ENCODE assay signal across 20 cellular contexts in the genomic region with DNA sequence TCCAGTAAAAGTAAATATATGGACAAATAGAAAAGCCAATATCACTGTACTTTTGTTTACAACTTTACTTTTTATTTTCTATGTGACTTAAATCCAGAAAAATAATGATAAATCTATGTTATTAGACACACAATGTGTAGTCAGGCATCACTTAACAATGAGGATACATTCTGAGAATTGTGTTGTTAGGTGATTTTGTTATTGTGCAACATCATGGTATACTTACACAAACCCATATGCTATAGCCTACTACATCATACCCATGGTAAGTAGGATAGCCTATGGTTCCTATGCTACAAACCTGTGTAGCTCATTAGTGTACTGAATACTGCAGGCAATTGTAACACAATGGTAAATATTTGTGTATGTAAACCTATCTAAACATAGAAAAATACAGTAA.
"Had no signal": no experiment of that assay in that cellular context is flagged by ENCODE, and none has a peak within 500 bp of the region (broad histone marks: within the 10 kb centered on the region; RNA-seq: fewer than 3 reads in every experiment).

No MANE protein-coding gene starts in this region.

- DNase-seq: Kasumi-1, MM.1S, NCI-H1092 treated with DMSO at 0.1 percent for 48 hours, NCI-H1436, NCI-H187, NCI-H2029, NCI-H2081 treated with DMSO at 0.1 percent for 48 hours, NCI-H2171, NCI-H226, NCI-H446, NCI-H510A, NCI-H524 treated with DMSO at 0.1 percent for 48 hours, NCI-H69, NCI-H774, PC-3, SHP77, SK-N-SH, SW 1271, T-cell had no signal

- ATAC-seq: Panc1, PC-3, T-cell had no signal
